In genomic region chr17:45756266-45756989, GRCh38 we compare ENCODE assay signal across 19 cellular contexts. TPM values are rescaled to one million over a fixed set of nuclear protein-coding genes. Genes with fewer than 3 reads are reported as not detected.
"Had no signal": no experiment of that assay in that cellular context is flagged by ENCODE, and none has a peak within 500 bp of the region (broad histone marks: within the 10 kb centered on the region; RNA-seq: fewer than 3 reads in every experiment).

No MANE protein-coding gene starts in this region.

- H3K4me1 ChIP-seq: breast epithelium, esophagus squamous epithelium, gastrocnemius medialis, sigmoid colon, vagina had no signal

- H3K4me3 ChIP-seq: breast epithelium, coronary artery, esophagus squamous epithelium, gastrocnemius medialis, sigmoid colon, smooth muscle cell, thoracic aorta, vagina had no signal

- ATAC-seq: activated T-cell treated with anti-CD3 and anti-CD28 coated beads, Interleukin-2, amount 50 U/mL, for 4 hours; gastrocnemius medialis had no signal

- DNase-seq: activated CD4-positive, alpha-beta T cell treated with anti-CD3 and anti-CD28 coated beads for 4 hours; activated CD4-positive, alpha-beta T cell treated with anti-CD3 and anti-CD28 coated beads, Interleukin-2, amount 50 U/mL, for 48 hours; activated CD4-positive, CD25-positive, alpha-beta regulatory T cell; activated CD8-positive, alpha-beta memory T cell treated with anti-CD3 and anti-CD28 coated beads, Interleukin-2, amount 50 U/mL, for 48 hours; activated naive CD4-positive, alpha-beta T cell; activated T-cell treated with anti-CD3 and anti-CD28 coated beads, Interleukin-2, amount 50 U/mL, for 4 hours; amniotic stem cell; esophagus squamous epithelium; gastrocnemius medialis; hippocampal formation; occipital lobe; sigmoid colon; stimulated activated CD4-positive, alpha-beta T cell treated with anti-CD3 and anti-CD28 coated beads, Interleukin-15, amount 100 ng/mL, for 24 hours; stimulated activated naive CD4-positive, alpha-beta T cell treated with Interleukin-2 at 50 U/mL for 16 hours had no signal

- H3K4me2 ChIP-seq: smooth muscle cell had no signal

- H3K27ac ChIP-seq: breast epithelium, coronary artery, esophagus squamous epithelium, gastrocnemius medialis, sigmoid colon, thoracic aorta, vagina had no signal

- H3K36me3 ChIP-seq: breast epithelium, esophagus squamous epithelium, gastrocnemius medialis, sigmoid colon, thoracic aorta, vagina had no signal

- H3K9me3 ChIP-seq: breast epithelium, esophagus squamous epithelium, gastrocnemius medialis, sigmoid colon, thoracic aorta, vagina had no signal

- H3K27me3 ChIP-seq: vagina had no signal

RNA-seq across cellular contexts. Expression of gene CRHR1, which starts 27.7 kb away (rescaled TPM):
- polyA plus RNA-seq: sigmoid colon, smooth muscle cell had no signal
